ENCODE assay signal across 9 cellular contexts in the genomic region with DNA sequence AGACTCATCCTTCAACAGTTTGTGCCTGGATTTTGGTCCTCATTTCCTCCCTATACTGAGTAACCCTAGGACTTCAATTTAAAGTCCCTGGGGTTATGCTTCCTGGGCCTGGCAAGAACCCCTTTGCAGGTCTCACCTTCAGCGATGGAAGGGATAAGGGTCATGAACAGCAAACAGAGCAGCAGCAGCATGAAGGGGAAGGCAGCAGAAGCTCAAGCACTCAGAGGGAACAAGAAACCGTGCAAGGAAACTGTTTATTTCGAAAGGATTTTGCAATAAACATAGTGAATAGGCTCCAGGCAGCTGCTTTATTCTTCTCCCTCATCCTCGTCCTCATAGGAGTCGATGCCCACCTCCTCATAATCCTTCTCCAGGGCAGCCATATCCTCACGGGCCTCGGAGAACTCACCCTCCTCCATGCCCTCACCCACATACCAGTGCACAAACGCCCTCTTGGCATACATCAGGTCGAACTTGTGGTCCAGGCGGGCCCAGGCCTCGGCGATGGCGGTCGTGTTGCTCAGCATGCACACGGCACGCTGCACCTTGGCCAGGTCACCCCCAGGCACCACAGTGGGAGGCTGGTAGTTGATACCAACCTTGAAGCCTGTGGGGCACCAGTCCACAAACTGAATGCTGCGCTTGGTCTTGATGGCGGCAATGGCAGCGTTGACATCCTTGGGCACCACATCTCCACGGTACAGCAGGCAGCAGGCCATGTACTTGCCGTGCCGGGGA. TPM values are rescaled to one million over a fixed set of nuclear protein-coding genes. Genes with fewer than 3 reads are reported as not detected.
DNase-seq lines count a peak whose midpoint lies in the region; ATAC-seq, FAIRE-seq and TF ChIP-seq lines count a peak whose summit lies in the region.
"Had no signal": no experiment of that assay in that cellular context is flagged by ENCODE, and none has a peak within 500 bp of the region (broad histone marks: within the 10 kb centered on the region; RNA-seq: fewer than 3 reads in every experiment).

No MANE protein-coding gene starts in this region.

- POLR2A ChIA-PET in SK-N-SH (lab: Yijun Ruan, JAX) (interaction anchor here (1.5 kb wide), 1 partner anchor 20 kb away, joined by 6 read pairs; a partner anchor contains a TSS), activated B cell treated with CpG ODN at 0.5 μM for 24 hours (lab: Charles Lee) (interaction anchor here (0.6 to 12.0 kb wide), 17 partner anchors 11 to 371 kb away, joined by 3 to 287 read pairs (median 8); a partner anchor contains a TSS)

- H3K36me3 Mint-ChIP-seq in activated B cell treated with CpG ODN at 0.5 μM for 24 hours (ENCODE audit: low read depth) = peaks cover 55% of the 10 kb centered on the region

- TF ChIP-seq CTCF in SK-N-SH (IDR thresholded peaks at IDR 0.05) (no peak), activated B cell treated with CpG ODN at 0.5 μM for 24 hours (IDR thresholded peaks at IDR 0.05) (no peak), keratinocyte (optimal IDR thresholded peaks at IDR 0.05 in 1 of 3, IDR thresholded peaks at IDR 0.05 in 1 of 3, conservative IDR thresholded peaks at IDR 0.05 in 1 of 3; ENCODE audit: extremely low read depth in 1 of 3, insufficient read depth in 2 of 3, low read length in 3 of 3) (no peak), lower leg skin (IDR thresholded peaks at IDR 0.05) (no peak)

- H3K4me2 ChIP-seq in SK-N-SH = peak overlapping the region; percentile 34; the same call in 1 of the 2 replicates
- peak overlapping the region; percentile 73 for H3K4me2 ChIP-seq in keratinocyte (ENCODE audit: control insufficient read depth, extremely low read depth, insufficient read depth, low read depth, low read length)

- no peak for TF ChIP-seq RAD21 in SK-N-SH (IDR thresholded peaks at IDR 0.05; ENCODE audit: low read length)

- no peaks in the 10 kb centered on the region for H3K9me1 ChIP-seq in keratinocyte (ENCODE audit: control insufficient read depth, extremely low read depth, insufficient read depth, low read length)

- CTCF ChIA-PET in SK-N-SH (lab: Yijun Ruan, JAX) (interaction anchor here (0.8 to 3.5 kb wide), 5 partner anchors 28 to 220 kb away, joined by 3 to 19 read pairs (median 3); a partner anchor contains a TSS), activated B cell treated with CpG ODN at 0.5 μM for 24 hours (lab: Charles Lee) (interaction anchor here (1.1 to 5.2 kb wide), 4 partner anchors 18 to 44 kb away, joined by 3 to 35 read pairs (median 18); a partner anchor contains a TSS)

- in situ Hi-C loops in G401 (cut with HindIII; ENCODE audit: low sequenced_read_pairs) = no loop called here

- H3K4me3 Mint-ChIP-seq in activated B cell treated with CpG ODN at 0.5 μM for 24 hours = peak overlapping the region; percentile 82

- H3F3A ChIP-seq in SK-N-SH (replicated peaks; ENCODE audit: insufficient read depth) = peaks cover 19% of the 10 kb centered on the region

- H3K79me2 ChIP-seq in SK-N-SH (ENCODE audit: insufficient read depth) = peaks cover 20% of the 10 kb centered on the region
- peaks cover 60% of the 10 kb centered on the region for H3K79me2 ChIP-seq in keratinocyte (ENCODE audit: control insufficient read depth, insufficient read depth, low read length)

- H3K27me3 Mint-ChIP-seq in activated B cell treated with CpG ODN at 0.5 μM for 24 hours = no peaks in the 10 kb centered on the region

- intact Hi-C loops in activated B cell treated with CpG ODN at 0.5 μM for 24 hours (cut with micrococcal nuclease) = loop anchor here (5.0 kb wide), 1 partner anchor 292 kb away; a partner anchor contains a TSS
- intact Hi-C loops in lower leg skin (cut with DNase I; ENCODE audit: low total_unique reads) = no loop called here

- H4K20me1 ChIP-seq in SK-N-SH (ENCODE audit: insufficient read depth) = no peaks in the 10 kb centered on the region
- H4K20me1 ChIP-seq in keratinocyte (ENCODE audit: control insufficient read depth, extremely low read depth, insufficient read depth, low read length) = peaks cover 5% of the 10 kb centered on the region

- ATAC-seq in SK-N-SH treated with all-trans-retinoic acid at 6 μM for 48 hours = no peak
- no peak for ATAC-seq in activated B cell treated with CpG ODN at 0.5 μM for 24 hours (ENCODE audit: low read depth)
- ATAC-seq in HG02571 (IDR thresholded peaks at IDR 0.05; ENCODE audit: unreplicated experiment) = no peak

- no peak for TF ChIP-seq POLR2A in lower leg skin (IDR thresholded peaks at IDR 0.05)

- dilution Hi-C loops in keratinocyte (cut with MboI; ENCODE audit: extremely low pct_ligation_motif_present, low sequenced_read_pairs) = no loop called here

- H2AFZ ChIP-seq in SK-N-SH (ENCODE audit: low read depth) (no peak overlapping the region), keratinocyte (ENCODE audit: control insufficient read depth, low read length) (no peak overlapping the region)

- no peak for FAIRE-seq in keratinocyte (lab: Jason Lieb, UNC)

- H3K4me1 Mint-ChIP-seq in activated B cell treated with CpG ODN at 0.5 μM for 24 hours = peaks cover 77% of the 10 kb centered on the region

- H3K27ac Mint-ChIP-seq in activated B cell treated with CpG ODN at 0.5 μM for 24 hours = peak overlapping the region; percentile 98

- H3K36me3 ChIP-seq in SK-N-SH (replicated peaks in 1 of 2; ENCODE audit: control insufficient read depth in 1 of 2, insufficient read depth in 2 of 2, low read length in 1 of 2) (peaks cover 6 to 16% of the 10 kb centered on the region in 2 experiments), keratinocyte (ENCODE audit: control insufficient read depth in 2 of 2, extremely low read depth in 1 of 2, insufficient read depth in 2 of 2, low read length in 2 of 2) (peaks cover 31 to 39% of the 10 kb centered on the region in 2 experiments)

- peak overlapping the region; percentile 14 to 56; a peak in 2 of 4 replicates for H3K27ac ChIP-seq in SK-N-SH (ENCODE audit: low read depth in 2 of 2, low read length in 1 of 2)
- H3K27ac ChIP-seq in keratinocyte (ENCODE audit: control insufficient read depth, insufficient read depth, low read length) = peak overlapping the region; percentile 88
- peak overlapping the region; percentile 66 for H3K27ac ChIP-seq in substantia nigra (ENCODE audit: low read depth, low read length, poor library complexity, severe bottlenecking)

- H3K4me1 ChIP-seq in SK-N-SH (ENCODE audit: control insufficient read depth in 1 of 2, insufficient read depth in 2 of 2, low read depth in 1 of 2, low read length in 1 of 2) (peaks cover 19 to 36% of the 10 kb centered on the region in 2 experiments), keratinocyte (ENCODE audit: control insufficient read depth, extremely low read depth, insufficient read depth, low read length) (peaks cover 62% of the 10 kb centered on the region)

- H3K9me3 Mint-ChIP-seq in activated B cell treated with CpG ODN at 0.5 μM for 24 hours = no peaks in the 10 kb centered on the region

- H3K9me2 ChIP-seq in SK-N-SH = no peaks in the 10 kb centered on the region

- H3K4me3 ChIP-seq in SK-N-SH (ENCODE audit: low read depth in 2 of 2, low read length in 1 of 2) (no peak overlapping the region), keratinocyte (ENCODE audit: control insufficient read depth in 2 of 3, extremely low read depth in 1 of 3, insufficient read depth in 2 of 3, low read depth in 1 of 3, low read length in 3 of 3) (peak overlapping the region; percentile 21 to 43 (median 40)), lower leg skin (ENCODE audit: low read depth, poor library complexity, severe bottlenecking) (no peak overlapping the region)

- 72% methylated on average over 8 of the region's 22 CpGs for WGBS in SK-N-SH (ENCODE audit: low lambda C conversion rate)
- 50 to 57% methylated on average over 18 to 22 of the region's 22 CpGs for WGBS in lower leg skin, 2 donors

- H3K27me3 ChIP-seq in SK-N-SH (ENCODE audit: insufficient read depth) = peaks cover 16% of the 10 kb centered on the region; the same call in 1 of the 2 replicates
- H3K27me3 ChIP-seq in keratinocyte (ENCODE audit: control insufficient read depth, extremely low read depth, insufficient read depth, low read length) = peaks cover 4% of the 10 kb centered on the region

- DNase-seq in SK-N-SH (no peak), activated B cell treated with CpG ODN at 0.5 μM for 24 hours (no peak), keratinocyte (ENCODE audit: low read depth, low spot score) (no peak), substantia nigra (lab: John Stamatoyannopoulos, UW) (no peak), G401 (ENCODE audit: low spot score) (no peak), lower leg skin (ENCODE audit: low spot score in 2 of 2) (no peak)

- no peak for TF ChIP-seq EP300 in SK-N-SH (IDR thresholded peaks at IDR 0.05; ENCODE audit: borderline replicate concordance in 1 of 2, low read depth in 1 of 2, low read length in 1 of 2)

- H3K9me3 ChIP-seq in SK-N-SH (no peaks in the 10 kb centered on the region), keratinocyte (ENCODE audit: control insufficient read depth, low read depth, low read length) (no peaks in the 10 kb centered on the region)

- H3K9ac ChIP-seq in SK-N-SH (no peak overlapping the region), keratinocyte (ENCODE audit: control insufficient read depth, extremely low read depth, insufficient read depth, low read length) (peak overlapping the region; percentile 69)

RNA-seq across cellular contexts. Expression of a gene that starts 2.8 kb away (rescaled TPM):
- polyA plus RNA-seq in SK-N-SH (2012; rRNA removed) (0.03 TPM in 1 of 2 replicates, not detected in the other), keratinocyte (0.08 TPM in 1 of 3 replicates, not detected in the others)
- not detected in 2 replicates for polyA plus RNA-seq in SK-N-SH (2012; cell fraction: cytosol; rRNA removed)
- not detected in 2 replicates for polyA plus RNA-seq in SK-N-SH (2012; cell fraction: nucleus; rRNA removed)
- total RNA-seq in activated B cell treated with CpG ODN at 0.5 μM for 24 hours (0.20 TPM in 1 of 2 replicates, not detected in the other), lower leg skin (not detected)
- not detected for polyA plus RNA-seq in keratinocyte (2011; ENCODE audit: low read depth)
- polyA plus RNA-seq in keratinocyte (2011; cell fraction: cytosol; rRNA removed) = 0.05 TPM in 1 of 2 replicates, not detected in the other
- polyA plus RNA-seq in keratinocyte (2011; cell fraction: nucleus; rRNA removed) = 0.09 TPM in 1 of 2 replicates, not detected in the other
- not detected in 2 replicates for polyA plus RNA-seq in keratinocyte (2012; ENCODE audit: low replicate concordance)
- polyA minus RNA-seq in keratinocyte = not detected in 3 replicates
- polyA minus RNA-seq in keratinocyte (2011; cell fraction: cytosol; rRNA and poly(A)+ RNA removed) = not detected
- polyA minus RNA-seq in keratinocyte (2011; cell fraction: nucleus; rRNA and poly(A)+ RNA removed) = not detected in 2 replicates
- not detected in 2 replicates for total RNA-seq in G401 (2014; rRNA removed; shearing (Covaris generic))
- total RNA-seq: activated CD8-positive, alpha-beta memory T cell treated with anti-CD3 and anti-CD28 coated beads for 36 hours had no signal

RNA-seq across cellular contexts. Expression of a gene that starts 3.5 kb away (rescaled TPM):
- polyA plus RNA-seq in SK-N-SH (2012; rRNA removed) (4.8 and 6.2 TPM in 2 replicates), keratinocyte (524 to 819 TPM (median 569 TPM) in 3 replicates)
- polyA plus RNA-seq in SK-N-SH (2012; cell fraction: cytosol; rRNA removed) = 1.9 and 3.1 TPM in 2 replicates
- polyA plus RNA-seq in SK-N-SH (2012; cell fraction: nucleus; rRNA removed) = 11.1 and 21.1 TPM in 2 replicates
- total RNA-seq in activated B cell treated with CpG ODN at 0.5 μM for 24 hours (184 and 192 TPM in 2 replicates), lower leg skin (100 to 1,000 TPM; 181 to 522 (median 240) TPM)
- polyA plus RNA-seq in keratinocyte (2011; ENCODE audit: low read depth) = 80.1 TPM
- 560 and 665 TPM in 2 replicates for polyA plus RNA-seq in keratinocyte (2011; cell fraction: cytosol; rRNA removed)
- polyA plus RNA-seq in keratinocyte (2011; cell fraction: nucleus; rRNA removed) = 738 and 769 TPM in 2 replicates
- 401 and 544 TPM in 2 replicates for polyA plus RNA-seq in keratinocyte (2012; ENCODE audit: low replicate concordance)
- polyA minus RNA-seq in keratinocyte = 266 to 690 TPM (median 309 TPM) in 3 replicates
- polyA minus RNA-seq in keratinocyte (2011; cell fraction: cytosol; rRNA and poly(A)+ RNA removed) = 136 TPM
- 115 and 162 TPM in 2 replicates for polyA minus RNA-seq in keratinocyte (2011; cell fraction: nucleus; rRNA and poly(A)+ RNA removed)
- 0.68 and 5.0 TPM in 2 replicates for total RNA-seq in G401 (2014; rRNA removed; shearing (Covaris generic))

RNA-seq across cellular contexts. Expression of a gene that starts 4.9 kb away (rescaled TPM):
- polyA plus RNA-seq in SK-N-SH (2012; rRNA removed) = 57.6 and 78.6 TPM in 2 replicates
- 35.8 and 58.3 TPM in 2 replicates for polyA plus RNA-seq in SK-N-SH (2012; cell fraction: cytosol; rRNA removed)
- 44.7 and 69.1 TPM in 2 replicates for polyA plus RNA-seq in SK-N-SH (2012; cell fraction: nucleus; rRNA removed)
- 31.0 and 36.5 TPM in 2 replicates for total RNA-seq in activated B cell treated with CpG ODN at 0.5 μM for 24 hours
- 35.8 to 44.7 TPM (median 40.2 TPM) in 3 replicates for polyA plus RNA-seq in keratinocyte
- 8.8 TPM for polyA plus RNA-seq in keratinocyte (2011; ENCODE audit: low read depth)
- 39.1 and 53.2 TPM in 2 replicates for polyA plus RNA-seq in keratinocyte (2011; cell fraction: cytosol; rRNA removed)
- polyA plus RNA-seq in keratinocyte (2011; cell fraction: nucleus; rRNA removed) = 18.0 and 26.4 TPM in 2 replicates
- 25.1 and 33.3 TPM in 2 replicates for polyA plus RNA-seq in keratinocyte (2012; ENCODE audit: low replicate concordance)
- polyA minus RNA-seq in keratinocyte = 36.8 to 48.8 TPM (median 38.1 TPM) in 3 replicates
- polyA minus RNA-seq in keratinocyte (2011; cell fraction: cytosol; rRNA and poly(A)+ RNA removed) = 26.9 TPM
- polyA minus RNA-seq in keratinocyte (2011; cell fraction: nucleus; rRNA and poly(A)+ RNA removed) = 5.2 and 7.5 TPM in 2 replicates
- 26.4 and 38.1 TPM in 2 replicates for total RNA-seq in G401 (2014; rRNA removed; shearing (Covaris generic))
- total RNA-seq in lower leg skin = 10 to 100 TPM; 12.9 to 26.4 (median 13.8) TPM

RNA-seq across cellular contexts. Expression of a gene that starts 5.0 kb away (rescaled TPM):
- 11.7 and 14.1 TPM in 2 replicates for polyA plus RNA-seq in SK-N-SH (2012; rRNA removed)
- polyA plus RNA-seq in SK-N-SH (2012; cell fraction: cytosol; rRNA removed) = 10.2 and 10.6 TPM in 2 replicates
- polyA plus RNA-seq in SK-N-SH (2012; cell fraction: nucleus; rRNA removed) = 31.5 and 33.0 TPM in 2 replicates
- total RNA-seq in activated B cell treated with CpG ODN at 0.5 μM for 24 hours = 4.5 and 4.6 TPM in 2 replicates
- polyA plus RNA-seq in keratinocyte = 4.3 to 6.9 TPM (median 5.2 TPM) in 3 replicates
- polyA plus RNA-seq in keratinocyte (2011; ENCODE audit: low read depth) = 0.55 TPM
- 2.0 and 2.7 TPM in 2 replicates for polyA plus RNA-seq in keratinocyte (2011; cell fraction: cytosol; rRNA removed)
- polyA plus RNA-seq in keratinocyte (2011; cell fraction: nucleus; rRNA removed) = 8.8 and 9.0 TPM in 2 replicates
- 1.1 and 4.4 TPM in 2 replicates for polyA plus RNA-seq in keratinocyte (2012; ENCODE audit: low replicate concordance)
- polyA minus RNA-seq in keratinocyte = 2.5 to 5.0 TPM (median 3.0 TPM) in 3 replicates
- polyA minus RNA-seq in keratinocyte (2011; cell fraction: cytosol; rRNA and poly(A)+ RNA removed) = 2.9 TPM
- polyA minus RNA-seq in keratinocyte (2011; cell fraction: nucleus; rRNA and poly(A)+ RNA removed) = 4.2 and 5.8 TPM in 2 replicates
- 6.4 and 6.5 TPM in 2 replicates for total RNA-seq in G401 (2014; rRNA removed; shearing (Covaris generic))
- total RNA-seq in lower leg skin = 1 to 10 TPM; 1.6 to 7.7 (median 3.9) TPM

RNA-seq across cellular contexts. Expression of a gene that starts 20.6 kb away (rescaled TPM):
- polyA plus RNA-seq in SK-N-SH (2012; rRNA removed) (22.3 and 30.8 TPM in 2 replicates), keratinocyte (20.9 to 41.0 TPM (median 35.1 TPM) in 3 replicates)
- 5.8 and 7.0 TPM in 2 replicates for polyA plus RNA-seq in SK-N-SH (2012; cell fraction: cytosol; rRNA removed)
- polyA plus RNA-seq in SK-N-SH (2012; cell fraction: nucleus; rRNA removed) = 153 and 167 TPM in 2 replicates
- total RNA-seq in activated B cell treated with CpG ODN at 0.5 μM for 24 hours (96.0 and 105 TPM in 2 replicates), lower leg skin (10 to 100 TPM; 45.9 to 97.6 (median 52.5) TPM)
- 47.2 TPM for polyA plus RNA-seq in keratinocyte (2011; ENCODE audit: low read depth)
- 10.6 and 11.5 TPM in 2 replicates for polyA plus RNA-seq in keratinocyte (2011; cell fraction: cytosol; rRNA removed)
- polyA plus RNA-seq in keratinocyte (2011; cell fraction: nucleus; rRNA removed) = 134 and 151 TPM in 2 replicates
- 17.2 and 39.4 TPM in 2 replicates for polyA plus RNA-seq in keratinocyte (2012; ENCODE audit: low replicate concordance)
- polyA minus RNA-seq in keratinocyte = 17.4 to 26.8 TPM (median 20.2 TPM) in 3 replicates
- 14.4 TPM for polyA minus RNA-seq in keratinocyte (2011; cell fraction: cytosol; rRNA and poly(A)+ RNA removed)
- polyA minus RNA-seq in keratinocyte (2011; cell fraction: nucleus; rRNA and poly(A)+ RNA removed) = 27.3 and 35.8 TPM in 2 replicates
- total RNA-seq in G401 (2014; rRNA removed; shearing (Covaris generic)) = 14.2 and 17.5 TPM in 2 replicates

Comparison
In these comparisons a context has a peak if more than half of its experiments do, and no peak if none do; other contexts are left out.
1. H3K27ac ChIP-seq: peak in every context shown above with its lines; median percentile 88 in keratinocyte; 66 in substantia nigra; 35 in SK-N-SH.
2. H3K4me3 ChIP-seq: peak in keratinocyte (3 of 3); none in SK-N-SH (0 of 2) and lower leg skin (single experiment).
3. RNA of a gene that starts 3.5 kb away (total RNA-seq): 181 to 522 TPM in lower leg skin and 184 to 192 TPM in activated B cell treated with CpG ODN at 0.5 μM for 24 hours; 0.68 to 5.0 TPM in G401; every median in the first group is over 10 times any median in the second.